Comparison of ENCODE assay signal across 20 cellular contexts in the genomic region with DNA sequence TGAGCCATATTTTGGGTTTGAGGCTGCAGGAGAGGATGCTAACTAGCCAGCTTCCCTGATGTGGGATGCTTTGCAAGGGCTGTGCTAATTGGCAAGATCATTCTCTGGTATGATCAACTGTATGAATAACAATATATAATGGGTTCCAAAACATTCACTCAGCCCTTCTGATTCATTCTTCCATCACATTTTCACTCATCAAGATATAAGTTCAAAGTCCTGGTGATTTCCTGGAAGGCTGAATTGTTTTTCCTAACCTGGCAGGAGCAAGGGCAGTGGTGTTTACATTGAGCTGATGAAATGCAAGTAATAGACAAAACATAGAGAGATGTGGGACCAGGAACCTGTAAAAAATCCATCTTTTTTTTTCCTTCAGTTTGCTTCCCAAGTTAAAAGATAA.
"Had no signal": no experiment of that assay in that cellular context is flagged by ENCODE, and none has a peak within 500 bp of the region (broad histone marks: within the 10 kb centered on the region; RNA-seq: fewer than 3 reads in every experiment).

No MANE protein-coding gene starts in this region.

- H3K9me3 Mint-ChIP-seq: activated CD4-positive, alpha-beta memory T cell treated with anti-CD3 and anti-CD28 coated beads, Interleukin-2, amount 10 ng/mL, durations not matched to agents 7 days and 5 days; activated naive CD4-positive, alpha-beta T cell treated with anti-CD3 and anti-CD28 coated beads for 36 hours; activated T-helper 2 cell treated with anti-CD3 and anti-CD28 coated beads, Interferon-gamma antibody, Interleukin-2, Interleukin-4, amounts not matched to agents 10 μg/mL and 5 μg/mL and 100 μg/mL, durations not matched to agents 14 hours and 24 hours and 36 hours; natural killer cell; stimulated activated naive B cell treated with anti-CD40 and anti-IgM and Interleukin-4, amounts not matched to agents 10 μg/mL and 1 μg/mL and 100 μg/mL, for 72 hours had no signal

- H3K9me3 ChIP-seq: neutrophil, pancreas, spleen, thoracic aorta, upper lobe of right lung had no signal

- H3K4me1 Mint-ChIP-seq: activated CD4-positive, alpha-beta memory T cell treated with anti-CD3 and anti-CD28 coated beads, Interleukin-2, amount 10 ng/mL, durations not matched to agents 7 days and 5 days; activated CD8-positive, alpha-beta memory T cell treated with anti-CD3 and anti-CD28 coated beads, Interleukin-2, amount 10 ng/mL, durations not matched to agents 7 days and 5 days; natural killer cell; stimulated activated naive B cell treated with anti-CD40 and anti-IgM and Interleukin-4, amounts not matched to agents 10 μg/mL and 1 μg/mL and 100 μg/mL, for 72 hours had no signal

- H3K4me1 ChIP-seq: pancreas, spleen, upper lobe of right lung had no signal

- H3K36me3 ChIP-seq: neutrophil, pancreas, spleen, thoracic aorta, upper lobe of right lung, WERI-Rb-1 had no signal

- H3K36me3 Mint-ChIP-seq: activated CD8-positive, alpha-beta memory T cell treated with anti-CD3 and anti-CD28 coated beads, Interleukin-2, amount 10 ng/mL, durations not matched to agents 7 days and 5 days; natural killer cell; stimulated activated naive B cell treated with anti-CD40 and anti-IgM and Interleukin-4, amounts not matched to agents 10 μg/mL and 1 μg/mL and 100 μg/mL, for 72 hours had no signal

- DNase-seq: activated CD4-positive, alpha-beta memory T cell treated with anti-CD3 and anti-CD28 coated beads, Interleukin-2, amount 10 ng/mL, durations not matched to agents 7 days and 5 days; activated CD4-positive, alpha-beta T cell treated with anti-CD3 and anti-CD28 coated beads for 4 hours; activated CD8-positive, alpha-beta memory T cell treated with anti-CD3 and anti-CD28 coated beads, Interleukin-2, amount 10 ng/mL, durations not matched to agents 7 days and 5 days; activated naive CD4-positive, alpha-beta T cell treated with anti-CD3 and anti-CD28 coated beads for 36 hours; erythroblast; mesenchymal stem cell; natural killer cell; pancreas; spleen; stimulated activated CD4-positive, alpha-beta T cell treated with anti-CD3 and anti-CD28 coated beads, Interleukin-4, amount 100 ng/mL, for 4 hours; stimulated activated naive B cell treated with anti-CD40 and anti-IgM and Interleukin-4, amounts not matched to agents 10 μg/mL and 1 μg/mL and 100 μg/mL, for 72 hours; SW 1271; T-helper 2 cell; upper lobe of right lung; WERI-Rb-1 had no signal

- ATAC-seq: activated CD8-positive, alpha-beta memory T cell treated with anti-CD3 and anti-CD28 coated beads, Interleukin-2, amount 10 ng/mL, durations not matched to agents 7 days and 5 days; natural killer cell; sciatic nerve; stimulated activated naive B cell treated with anti-CD40 and anti-IgM and Interleukin-4, amounts not matched to agents 10 μg/mL and 1 μg/mL and 100 μg/mL, for 72 hours; upper lobe of right lung had no signal

- H3K27me3 ChIP-seq: neutrophil had no signal

- H3K4me3 ChIP-seq: coronary artery, pancreas, spleen, thoracic aorta, upper lobe of right lung had no signal

- H3K4me3 Mint-ChIP-seq: activated CD4-positive, alpha-beta memory T cell treated with anti-CD3 and anti-CD28 coated beads, Interleukin-2, amount 10 ng/mL, durations not matched to agents 7 days and 5 days; activated CD8-positive, alpha-beta memory T cell treated with anti-CD3 and anti-CD28 coated beads, Interleukin-2, amount 10 ng/mL, durations not matched to agents 7 days and 5 days; activated naive CD4-positive, alpha-beta T cell treated with anti-CD3 and anti-CD28 coated beads for 36 hours; natural killer cell; stimulated activated naive B cell treated with anti-CD40 and anti-IgM and Interleukin-4, amounts not matched to agents 10 μg/mL and 1 μg/mL and 100 μg/mL, for 72 hours had no signal

- H3K27ac ChIP-seq: coronary artery, neutrophil, pancreas, spleen, thoracic aorta, upper lobe of right lung, WERI-Rb-1 had no signal
